ENCODE assay signal across 28 cellular contexts in genomic region chr19:51693819-51694218, GRCh38. TPM values are rescaled to one million over a fixed set of nuclear protein-coding genes. Genes with fewer than 3 reads are reported as not detected.
DNase-seq lines count a peak whose midpoint lies in the region; ATAC-seq, FAIRE-seq and TF ChIP-seq lines count a peak whose summit lies in the region.
"Had no signal": no experiment of that assay in that cellular context is flagged by ENCODE, and none has a peak within 500 bp of the region (broad histone marks: within the 10 kb centered on the region; RNA-seq: fewer than 3 reads in every experiment).

No MANE protein-coding gene starts in this region.

- no peak for ATAC-seq in HG03159 (IDR thresholded peaks at IDR 0.05; ENCODE audit: unreplicated experiment)
- ATAC-seq: activated naive CD4-positive, alpha-beta T cell treated with anti-CD3 and anti-CD28 coated beads, Interleukin-2, amount 50 U/mL, for 72 hours; left ventricle myocardium superior; naive thymus-derived CD4-positive, alpha-beta T cell; pancreas; T-cell; upper lobe of right lung had no signal

- H3K4me2 ChIP-seq in astrocyte (ENCODE audit: low read length): peak overlapping the region; percentile 11

- H3K27ac ChIP-seq in astrocyte (ENCODE audit: low read depth, low read length): no peak overlapping the region
- H3K27ac ChIP-seq: epithelial cell of prostate, pancreas, upper lobe of right lung had no signal

- no peaks in the 10 kb centered on the region for H3K27me3 ChIP-seq in astrocyte (ENCODE audit: insufficient read depth, low read length)
- H3K27me3 ChIP-seq: pancreas, upper lobe of right lung had no signal

- peaks cover 33% of the 10 kb centered on the region for H3K36me3 ChIP-seq in astrocyte (ENCODE audit: insufficient read depth, low read length)
- H3K36me3 ChIP-seq: pancreas had no signal

- H3K4me1 Mint-ChIP-seq in HFFc6 (ENCODE audit: low read depth) (peaks cover 37% of the 10 kb centered on the region), astrocyte (ENCODE audit: low read depth, unreplicated experiment) (peaks cover 34% of the 10 kb centered on the region), nephron (peaks cover 41% of the 10 kb centered on the region), type B pancreatic cell (ENCODE audit: unreplicated experiment) (peaks cover 15% of the 10 kb centered on the region)

- H3K36me3 Mint-ChIP-seq in HFFc6 (ENCODE audit: low read depth) (peaks cover 58% of the 10 kb centered on the region), astrocyte (ENCODE audit: low read depth, unreplicated experiment) (peaks cover 40% of the 10 kb centered on the region), nephron (ENCODE audit: low read depth) (peaks cover 72% of the 10 kb centered on the region), type B pancreatic cell (peaks cover 35% of the 10 kb centered on the region)
- H3K36me3 Mint-ChIP-seq: activated naive CD4-positive, alpha-beta T cell treated with anti-CD3 and anti-CD28 coated beads, Interleukin-2, amount 50 U/mL, for 72 hours; CD4-positive, CD25-positive, alpha-beta regulatory T cell had no signal

- H4K20me1 ChIP-seq in astrocyte (ENCODE audit: insufficient read depth, low read length): peaks cover 86% of the 10 kb centered on the region

- TF ChIP-seq POLR2A in H54 (IDR thresholded peaks at IDR 0.05; ENCODE audit: low read depth, low read length): no peak

- H3K27ac Mint-ChIP-seq in HFFc6: peak overlapping the region; percentile 22
- peak overlapping the region; percentile 12 for H3K27ac Mint-ChIP-seq in astrocyte (ENCODE audit: unreplicated experiment)
- peak overlapping the region; percentile 51 to 95 (median 92) for H3K27ac Mint-ChIP-seq in nephron
- peak overlapping the region; percentile 39 for H3K27ac Mint-ChIP-seq in type B pancreatic cell
- H3K27ac Mint-ChIP-seq: activated T-helper 2 cell treated with anti-CD3 and anti-CD28 coated beads, Interferon-gamma antibody, Interleukin-2, Interleukin-4, amounts not matched to agents 10 μg/mL and 5 μg/mL and 100 μg/mL, durations not matched to agents 14 hours and 24 hours and 36 hours; T-cell had no signal

- H2AFZ ChIP-seq in astrocyte (ENCODE audit: low read depth, low read length): no peak overlapping the region

- H3K9me3 Mint-ChIP-seq in HFFc6 (no peaks in the 10 kb centered on the region), astrocyte (ENCODE audit: unreplicated experiment) (peaks cover 2% of the 10 kb centered on the region), nephron (no peaks in the 10 kb centered on the region), type B pancreatic cell (no peaks in the 10 kb centered on the region)
- H3K9me3 Mint-ChIP-seq: activated T-helper 2 cell treated with anti-CD3 and anti-CD28 coated beads, Interferon-gamma antibody, Interleukin-2, Interleukin-4, amounts not matched to agents 10 μg/mL and 5 μg/mL and 100 μg/mL, durations not matched to agents 14 hours and 24 hours and 36 hours; CD4-positive, CD25-positive, alpha-beta regulatory T cell; T-cell had no signal

- H3K27me3 Mint-ChIP-seq in HFFc6 (ENCODE audit: insufficient read depth) (peaks cover 3% of the 10 kb centered on the region; the same call in 1 of the 2 replicates), astrocyte (ENCODE audit: low read depth, unreplicated experiment) (no peaks in the 10 kb centered on the region), nephron (ENCODE audit: low read depth) (no peaks in the 10 kb centered on the region), type B pancreatic cell (no peaks in the 10 kb centered on the region)
- H3K27me3 Mint-ChIP-seq: T-cell had no signal

- FAIRE-seq in astrocyte (lab: Jason Lieb, UNC) (no peak), H54 (lab: Jason Lieb, UNC) (no peak)
- FAIRE-seq: GM12892, H1, keratinocyte, pancreas, RCC 7860 had no signal

- H3K4me1 ChIP-seq in astrocyte (ENCODE audit: insufficient read depth, low read length): peaks cover 19% of the 10 kb centered on the region
- H3K4me1 ChIP-seq: pancreas had no signal

- DNase-seq in HFFc6: no peak
- no peak for DNase-seq in astrocyte (ENCODE audit: low read depth)
- no peak for DNase-seq in type B pancreatic cell (ENCODE audit: extremely low spot score, unreplicated experiment)
- DNase-seq in H54 (ENCODE audit: insufficient read length, low spot score): no peak
- DNase-seq in NCI-H1092 treated with DMSO at 0.1 percent for 48 hours (lab: John Stamatoyannopoulos, UW): no peak
- DNase-seq: activated CD4-positive, CD25-positive, alpha-beta regulatory T cell; aorta; CD4-positive, CD25-positive, alpha-beta regulatory T cell; central memory CD4-positive, alpha-beta T cell; DMS 273 treated with DMSO at 0.1 percent for 48 hours; left ventricle myocardium superior; MM.1S; naive thymus-derived CD4-positive, alpha-beta T cell; NCI-H1417; NCI-H2029 treated with DMSO at 0.1 percent for 48 hours; NCI-H226; T-cell; upper lobe of right lung had no signal

- H3K9me3 ChIP-seq in astrocyte (ENCODE audit: insufficient read depth, low read depth, low read length): no peaks in the 10 kb centered on the region
- H3K9me3 ChIP-seq: pancreas, upper lobe of right lung had no signal

- H3K79me2 ChIP-seq in astrocyte (ENCODE audit: insufficient read depth, low read length): peaks cover 99% of the 10 kb centered on the region

- H3K4me3 Mint-ChIP-seq in HFFc6 (no peak overlapping the region; the same call in 1 of the 2 replicates), astrocyte (ENCODE audit: unreplicated experiment) (peak overlapping the region; percentile 75), nephron (peak overlapping the region; percentile 84 to 97 (median 86)), type B pancreatic cell (peak overlapping the region; percentile 19)

- no peak for TF ChIP-seq CTCF in HFFc6 (IDR thresholded peaks at IDR 0.05)
- no peak for TF ChIP-seq CTCF in astrocyte (IDR thresholded peaks at IDR 0.05; ENCODE audit: insufficient read depth, low read depth, low read length)
- TF ChIP-seq CTCF in nephron (IDR thresholded peaks at IDR 0.05; ENCODE audit: unreplicated experiment in 3 of 3): no peak
- no peak for TF ChIP-seq CTCF in type B pancreatic cell (conservative IDR thresholded peaks at IDR 0.05)

- H3K9ac ChIP-seq in astrocyte (ENCODE audit: low read length): no peak overlapping the region

- H3K4me3 ChIP-seq in astrocyte (ENCODE audit: insufficient read depth, low read depth, low read length): no peak overlapping the region
- H3K4me3 ChIP-seq: pancreas, upper lobe of right lung had no signal

RNA-seq across cellular contexts. Expression of gene SPACA6, which starts 0.7 kb away (rescaled TPM):
- total RNA-seq in HFFc6 (2021; fragmentation: NEBNext Ultra II Directional; extraction: Animal tissue kit (Norgen Biotek cat#: 25700)): 10 to 100 TPM; 12.2 to 14.9 (median 13.3) TPM
- total RNA-seq in astrocyte (51.0 and 62.5 TPM in 2 replicates), type B pancreatic cell (ENCODE audit: low replicate concordance) (12.8 and 28.7 TPM in 2 replicates)

RNA-seq across cellular contexts. Expression of gene HAS1, which starts 30.0 kb away (rescaled TPM):
- total RNA-seq in HFFc6 (2021; fragmentation: NEBNext Ultra II Directional; extraction: Animal tissue kit (Norgen Biotek cat#: 25700)): not detected
- not detected in 2 replicates for total RNA-seq in astrocyte
- not detected in 2 replicates for total RNA-seq in type B pancreatic cell (ENCODE audit: low replicate concordance)
- total RNA-seq: activated naive CD4-positive, alpha-beta T cell treated with anti-CD3 and anti-CD28 coated beads, Interleukin-2, amount 50 U/mL, for 72 hours; activated T-helper 2 cell treated with anti-CD3 and anti-CD28 coated beads, Interferon-gamma antibody, Interleukin-2, Interleukin-4, amounts not matched to agents 10 μg/mL and 5 μg/mL and 100 μg/mL, durations not matched to agents 14 hours and 24 hours and 36 hours; H1; naive thymus-derived CD4-positive, alpha-beta T cell; T-cell had no signal

RNA-seq across cellular contexts. Expression of gene SIGLEC14, which starts 47.2 kb away (rescaled TPM):
- total RNA-seq in HFFc6 (2021; fragmentation: NEBNext Ultra II Directional; extraction: Animal tissue kit (Norgen Biotek cat#: 25700)): not detected
- total RNA-seq in astrocyte (not detected in 2 replicates), type B pancreatic cell (ENCODE audit: low replicate concordance) (not detected in 2 replicates)
- total RNA-seq: activated T-helper 2 cell treated with anti-CD3 and anti-CD28 coated beads, Interferon-gamma antibody, Interleukin-2, Interleukin-4, amounts not matched to agents 10 μg/mL and 5 μg/mL and 100 μg/mL, durations not matched to agents 14 hours and 24 hours and 36 hours; CD4-positive, CD25-positive, alpha-beta regulatory T cell; H1 had no signal

RNA-seq across cellular contexts. Expression of gene FPR1, which starts 57.9 kb away (rescaled TPM):
- total RNA-seq in HFFc6 (2021; fragmentation: NEBNext Ultra II Directional; extraction: Animal tissue kit (Norgen Biotek cat#: 25700)): under 1 TPM in 5 of 6 experiments, not detected in 1; 0.26 to 0.53 (median 0.34) TPM
- total RNA-seq in astrocyte (not detected in 2 replicates), type B pancreatic cell (ENCODE audit: low replicate concordance) (not detected in 2 replicates)
- total RNA-seq: activated naive CD4-positive, alpha-beta T cell treated with anti-CD3 and anti-CD28 coated beads, Interleukin-2, amount 50 U/mL, for 72 hours; activated T-helper 2 cell treated with anti-CD3 and anti-CD28 coated beads, Interferon-gamma antibody, Interleukin-2, Interleukin-4, amounts not matched to agents 10 μg/mL and 5 μg/mL and 100 μg/mL, durations not matched to agents 14 hours and 24 hours and 36 hours; CD4-positive, CD25-positive, alpha-beta regulatory T cell; H1 had no signal

Comparison
In these comparisons a context has a peak if more than half of its experiments do, and no peak if none do; other contexts are left out.
1. H3K27ac Mint-ChIP-seq: peak in every context shown above with its lines; median percentile 92 in nephron; 39 in type B pancreatic cell; 22 in HFFc6; 12 in astrocyte.